8 cellular contexts compared by ENCODE assay signal in the genomic region with DNA sequence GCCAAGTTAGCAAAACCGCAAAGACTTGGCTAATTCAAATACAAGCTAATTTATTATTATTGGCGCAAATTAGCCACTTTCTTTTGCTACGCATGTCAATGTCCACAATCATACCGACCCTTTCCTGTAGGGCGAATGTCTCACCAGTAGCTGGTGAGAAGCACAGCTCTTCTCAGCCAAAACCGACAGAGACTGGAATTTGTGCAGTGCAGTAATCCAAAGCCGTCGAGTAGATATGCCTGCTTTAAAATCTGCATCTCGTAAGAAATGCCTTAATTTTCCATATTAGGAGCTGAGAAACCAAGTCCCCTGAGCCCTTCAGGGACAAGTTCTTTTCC. TPM values are rescaled to one million over a fixed set of nuclear protein-coding genes. Genes with fewer than 3 reads are reported as not detected.
DNase-seq lines count a peak whose midpoint lies in the region; ATAC-seq, FAIRE-seq and TF ChIP-seq lines count a peak whose summit lies in the region.

No MANE protein-coding gene starts in this region.

- TF ChIP-seq CTCF in AG10803 (conservative IDR thresholded peaks at IDR 0.05; ENCODE audit: low read length) (peak; percentile 43), fibroblast of lung (conservative IDR thresholded peaks at IDR 0.05 in 1 of 2, IDR thresholded peaks at IDR 0.05 in 1 of 2; ENCODE audit: low read depth in 1 of 2, low read length in 2 of 2) (peak in 1 of 2 donors; percentile 18), omental fat pad (IDR thresholded peaks at IDR 0.05) (no peak), D721Med (IDR thresholded peaks at IDR 0.05; ENCODE audit: insufficient read depth, missing control alignments) (no peak)

- H3K79me2 ChIP-seq in fibroblast of lung (ENCODE audit: control insufficient read depth, insufficient read depth, low read length), result peaks cover 35% of the 10 kb centered on the region

- peak; percentile 15 for ATAC-seq in GM18499 (IDR thresholded peaks at IDR 0.05; ENCODE audit: insufficient read depth, unreplicated experiment)
- peak; percentile 44 for ATAC-seq in HG03354 (IDR thresholded peaks at IDR 0.05; ENCODE audit: poor library complexity, severe bottlenecking, unreplicated experiment)
- peak; percentile 62 for ATAC-seq in omental fat pad (ENCODE audit: low FRiP score)

- H3K9ac ChIP-seq in fibroblast of lung (ENCODE audit: insufficient read depth, low read length), result peak overlapping the region; percentile 43

- H3K9me3 ChIP-seq in fibroblast of lung (ENCODE audit: control insufficient read depth, insufficient read depth, low read depth, low read length), result no peaks in the 10 kb centered on the region

- H3K4me3 ChIP-seq in AG10803 (ENCODE audit: low read length) (peak overlapping the region; percentile 73), fibroblast of lung (replicated peaks in 1 of 4; ENCODE audit: control extremely low read depth in 1 of 4, insufficient read depth in 1 of 4, low read depth in 3 of 4, low read length in 4 of 4) (peak overlapping the region; percentile 48 to 97 (median 59))

- peak overlapping the region; percentile 89 for H3K4me2 ChIP-seq in fibroblast of lung (ENCODE audit: extremely low read depth, insufficient read depth, low read length)

- peak; percentile 89 for DNase-seq in AG10803 (ENCODE audit: low read depth)
- peak; percentile 60 for DNase-seq in T1000 (lab: John Stamatoyannopoulos, UW)
- DNase-seq in fibroblast of lung (ENCODE audit: low read depth in 2 of 2), result peak; percentile 84 to 95
- no peak for DNase-seq in omental fat pad (ENCODE audit: low spot score)
- DNase-seq in D721Med (ENCODE audit: insufficient read length, low spot score), result no peak
- no peak for DNase-seq in NCI-H146 (lab: John Stamatoyannopoulos, UW)

- peak overlapping the region; percentile 70 for H2AFZ ChIP-seq in fibroblast of lung (ENCODE audit: low read length)

- peaks cover 2% of the 10 kb centered on the region for H3K4me1 ChIP-seq in fibroblast of lung (ENCODE audit: control insufficient read depth, extremely low read depth, insufficient read depth, low read length)

- FAIRE-seq in D721Med (lab: Jason Lieb, UNC), result no peak

- no peaks in the 10 kb centered on the region for H3K36me3 ChIP-seq in fibroblast of lung (ENCODE audit: control insufficient read depth, insufficient read depth, low read length)

- H3K27me3 ChIP-seq in fibroblast of lung (ENCODE audit: control insufficient read depth, insufficient read depth, low read length), result no peaks in the 10 kb centered on the region

- no peaks in the 10 kb centered on the region for H4K20me1 ChIP-seq in fibroblast of lung (ENCODE audit: control insufficient read depth, extremely low read depth, insufficient read depth, low read length)

- H3K27ac ChIP-seq in fibroblast of lung (ENCODE audit: insufficient read depth, low read length), result peak overlapping the region; percentile 79

RNA-seq across cellular contexts. Expression of a gene that starts 0.6 kb away (rescaled TPM):
- total RNA-seq in fibroblast of lung (16.2 and 22.3 TPM in 2 replicates), omental fat pad (10 to 100 TPM; 10.4 to 36.6 (median 17.0) TPM)
- polyA plus RNA-seq in fibroblast of lung, result 15.4 and 21.1 TPM in 2 replicates
- polyA plus RNA-seq in fibroblast of lung (2012), result 10.1 and 13.5 TPM in 2 replicates
- 0.75 and 2.8 TPM in 2 replicates for polyA minus RNA-seq in fibroblast of lung (ENCODE audit: low replicate concordance)

RNA-seq across cellular contexts. Expression of a gene that starts 21.0 kb away (rescaled TPM):
- total RNA-seq in fibroblast of lung, result 157 and 224 TPM in 2 replicates
- polyA plus RNA-seq in fibroblast of lung, result 260 and 318 TPM in 2 replicates
- 199 and 238 TPM in 2 replicates for polyA plus RNA-seq in fibroblast of lung (2012)
- polyA minus RNA-seq in fibroblast of lung (ENCODE audit: low replicate concordance), result 50.8 and 94.5 TPM in 2 replicates
- total RNA-seq in omental fat pad, result 100 to 1,000 TPM in 1 of 4 donors, 10 to 100 TPM in 3; 51.6 to 111 (median 63.3) TPM

Comparison
In these comparisons a context has a peak if more than half of its experiments do, and no peak if none do; other contexts are left out.
1. DNase-seq: peak in AG10803 (single experiment), T1000 (single experiment) and fibroblast of lung (2 of 2); none in omental fat pad (single experiment), D721Med (single experiment) and NCI-H146 (single experiment).
2. Peak in every context shown above with its lines, with median percentiles within 50 percentile points of each other: ATAC-seq.